Comparison of ENCODE assay signal across 1 cellular context in genomic region chr1:200558866-200559459, GRCh38.
TF ChIP-seq lines count a peak whose summit lies in the region.

No MANE protein-coding gene starts in this region.

TF ChIP-seq in GM23338, 12 proteins besides CTCF, POLR2A, EP300 and RAD21 (continued from another document):
- TF ChIP-seq, protein P1, sequence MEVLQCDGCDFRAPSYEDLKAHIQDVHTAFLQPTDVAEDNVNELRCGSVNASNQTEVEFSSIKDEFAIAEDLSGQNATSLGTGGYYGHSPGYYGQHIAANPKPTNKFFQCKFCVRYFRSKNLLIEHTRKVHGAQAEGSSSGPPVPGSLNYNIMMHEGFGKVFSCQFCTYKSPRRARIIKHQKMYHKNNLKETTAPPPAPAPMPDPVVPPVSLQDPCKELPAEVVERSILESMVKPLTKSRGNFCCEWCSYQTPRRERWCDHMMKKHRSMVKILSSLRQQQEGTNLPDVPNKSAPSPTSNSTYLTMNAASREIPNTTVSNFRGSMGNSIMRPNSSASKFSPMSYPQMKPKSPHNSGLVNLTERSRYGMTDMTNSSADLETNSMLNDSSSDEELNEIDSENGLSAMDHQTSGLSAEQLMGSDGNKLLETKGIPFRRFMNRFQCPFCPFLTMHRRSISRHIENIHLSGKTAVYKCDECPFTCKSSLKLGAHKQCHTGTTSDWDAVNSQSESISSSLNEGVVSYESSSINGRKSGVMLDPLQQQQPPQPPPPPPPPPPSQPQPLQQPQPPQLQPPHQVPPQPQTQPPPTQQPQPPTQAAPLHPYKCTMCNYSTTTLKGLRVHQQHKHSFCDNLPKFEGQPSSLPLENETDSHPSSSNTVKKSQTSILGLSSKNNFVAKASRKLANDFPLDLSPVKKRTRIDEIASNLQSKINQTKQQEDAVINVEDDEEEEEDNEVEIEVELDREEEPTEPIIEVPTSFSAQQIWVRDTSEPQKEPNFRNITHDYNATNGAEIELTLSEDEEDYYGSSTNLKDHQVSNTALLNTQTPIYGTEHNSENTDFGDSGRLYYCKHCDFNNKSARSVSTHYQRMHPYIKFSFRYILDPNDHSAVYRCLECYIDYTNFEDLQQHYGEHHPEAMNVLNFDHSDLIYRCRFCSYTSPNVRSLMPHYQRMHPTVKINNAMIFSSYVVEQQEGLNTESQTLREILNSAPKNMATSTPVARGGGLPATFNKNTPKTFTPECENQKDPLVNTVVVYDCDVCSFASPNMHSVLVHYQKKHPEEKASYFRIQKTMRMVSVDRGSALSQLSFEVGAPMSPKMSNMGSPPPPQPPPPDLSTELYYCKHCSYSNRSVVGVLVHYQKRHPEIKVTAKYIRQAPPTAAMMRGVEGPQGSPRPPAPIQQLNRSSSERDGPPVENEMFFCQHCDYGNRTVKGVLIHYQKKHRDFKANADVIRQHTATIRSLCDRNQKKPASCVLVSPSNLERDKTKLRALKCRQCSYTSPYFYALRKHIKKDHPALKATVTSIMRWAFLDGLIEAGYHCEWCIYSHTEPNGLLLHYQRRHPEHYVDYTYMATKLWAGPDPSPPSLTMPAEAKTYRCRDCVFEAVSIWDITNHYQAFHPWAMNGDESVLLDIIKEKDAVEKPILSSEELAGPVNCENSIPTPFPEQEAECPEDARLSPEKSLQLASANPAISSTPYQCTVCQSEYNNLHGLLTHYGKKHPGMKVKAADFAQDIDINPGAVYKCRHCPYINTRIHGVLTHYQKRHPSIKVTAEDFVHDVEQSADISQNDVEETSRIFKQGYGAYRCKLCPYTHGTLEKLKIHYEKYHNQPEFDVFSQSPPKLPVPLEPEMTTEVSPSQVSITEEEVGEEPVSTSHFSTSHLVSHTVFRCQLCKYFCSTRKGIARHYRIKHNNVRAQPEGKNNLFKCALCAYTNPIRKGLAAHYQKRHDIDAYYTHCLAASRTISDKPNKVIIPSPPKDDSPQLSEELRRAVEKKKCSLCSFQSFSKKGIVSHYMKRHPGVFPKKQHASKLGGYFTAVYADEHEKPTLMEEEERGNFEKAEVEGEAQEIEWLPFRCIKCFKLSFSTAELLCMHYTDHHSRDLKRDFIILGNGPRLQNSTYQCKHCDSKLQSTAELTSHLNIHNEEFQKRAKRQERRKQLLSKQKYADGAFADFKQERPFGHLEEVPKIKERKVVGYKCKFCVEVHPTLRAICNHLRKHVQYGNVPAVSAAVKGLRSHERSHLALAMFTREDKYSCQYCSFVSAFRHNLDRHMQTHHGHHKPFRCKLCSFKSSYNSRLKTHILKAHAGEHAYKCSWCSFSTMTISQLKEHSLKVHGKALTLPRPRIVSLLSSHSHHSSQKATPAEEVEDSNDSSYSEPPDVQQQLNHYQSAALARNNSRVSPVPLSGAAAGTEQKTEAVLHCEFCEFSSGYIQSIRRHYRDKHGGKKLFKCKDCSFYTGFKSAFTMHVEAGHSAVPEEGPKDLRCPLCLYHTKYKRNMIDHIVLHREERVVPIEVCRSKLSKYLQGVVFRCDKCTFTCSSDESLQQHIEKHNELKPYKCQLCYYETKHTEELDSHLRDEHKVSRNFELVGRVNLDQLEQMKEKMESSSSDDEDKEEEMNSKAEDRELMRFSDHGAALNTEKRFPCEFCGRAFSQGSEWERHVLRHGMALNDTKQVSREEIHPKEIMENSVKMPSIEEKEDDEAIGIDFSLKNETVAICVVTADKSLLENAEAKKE (CRISPR knock-in tag; IDR thresholded peaks at IDR 0.05): no peak
- TF ChIP-seq NANOG (IDR thresholded peaks at IDR 0.05; ENCODE audit: borderline replicate concordance) (no peak), JUNB (IDR thresholded peaks at IDR 0.05; ENCODE audit: unreplicated experiment) (no peak), POLR2AphosphoS5 (IDR thresholded peaks at IDR 0.05; ENCODE audit: low read depth) (no peak), STAT1 (IDR thresholded peaks at IDR 0.05; ENCODE audit: unreplicated experiment) (no peak)
- TF ChIP-seq, protein P2, sequence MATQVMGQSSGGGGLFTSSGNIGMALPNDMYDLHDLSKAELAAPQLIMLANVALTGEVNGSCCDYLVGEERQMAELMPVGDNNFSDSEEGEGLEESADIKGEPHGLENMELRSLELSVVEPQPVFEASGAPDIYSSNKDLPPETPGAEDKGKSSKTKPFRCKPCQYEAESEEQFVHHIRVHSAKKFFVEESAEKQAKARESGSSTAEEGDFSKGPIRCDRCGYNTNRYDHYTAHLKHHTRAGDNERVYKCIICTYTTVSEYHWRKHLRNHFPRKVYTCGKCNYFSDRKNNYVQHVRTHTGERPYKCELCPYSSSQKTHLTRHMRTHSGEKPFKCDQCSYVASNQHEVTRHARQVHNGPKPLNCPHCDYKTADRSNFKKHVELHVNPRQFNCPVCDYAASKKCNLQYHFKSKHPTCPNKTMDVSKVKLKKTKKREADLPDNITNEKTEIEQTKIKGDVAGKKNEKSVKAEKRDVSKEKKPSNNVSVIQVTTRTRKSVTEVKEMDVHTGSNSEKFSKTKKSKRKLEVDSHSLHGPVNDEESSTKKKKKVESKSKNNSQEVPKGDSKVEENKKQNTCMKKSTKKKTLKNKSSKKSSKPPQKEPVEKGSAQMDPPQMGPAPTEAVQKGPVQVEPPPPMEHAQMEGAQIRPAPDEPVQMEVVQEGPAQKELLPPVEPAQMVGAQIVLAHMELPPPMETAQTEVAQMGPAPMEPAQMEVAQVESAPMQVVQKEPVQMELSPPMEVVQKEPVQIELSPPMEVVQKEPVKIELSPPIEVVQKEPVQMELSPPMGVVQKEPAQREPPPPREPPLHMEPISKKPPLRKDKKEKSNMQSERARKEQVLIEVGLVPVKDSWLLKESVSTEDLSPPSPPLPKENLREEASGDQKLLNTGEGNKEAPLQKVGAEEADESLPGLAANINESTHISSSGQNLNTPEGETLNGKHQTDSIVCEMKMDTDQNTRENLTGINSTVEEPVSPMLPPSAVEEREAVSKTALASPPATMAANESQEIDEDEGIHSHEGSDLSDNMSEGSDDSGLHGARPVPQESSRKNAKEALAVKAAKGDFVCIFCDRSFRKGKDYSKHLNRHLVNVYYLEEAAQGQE (IDR thresholded peaks at IDR 0.05; ENCODE audit: unreplicated experiment): no peak
- TF ChIP-seq, protein P3, sequence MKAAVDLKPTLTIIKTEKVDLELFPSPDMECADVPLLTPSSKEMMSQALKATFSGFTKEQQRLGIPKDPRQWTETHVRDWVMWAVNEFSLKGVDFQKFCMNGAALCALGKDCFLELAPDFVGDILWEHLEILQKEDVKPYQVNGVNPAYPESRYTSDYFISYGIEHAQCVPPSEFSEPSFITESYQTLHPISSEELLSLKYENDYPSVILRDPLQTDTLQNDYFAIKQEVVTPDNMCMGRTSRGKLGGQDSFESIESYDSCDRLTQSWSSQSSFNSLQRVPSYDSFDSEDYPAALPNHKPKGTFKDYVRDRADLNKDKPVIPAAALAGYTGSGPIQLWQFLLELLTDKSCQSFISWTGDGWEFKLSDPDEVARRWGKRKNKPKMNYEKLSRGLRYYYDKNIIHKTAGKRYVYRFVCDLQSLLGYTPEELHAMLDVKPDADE (IDR thresholded peaks at IDR 0.05): no peak
